Comparison of ENCODE assay signal across 13 cellular contexts in genomic region chr19:49613374-49613773, GRCh38. TPM values are rescaled to one million over a fixed set of nuclear protein-coding genes. Genes with fewer than 3 reads are reported as not detected.
A peak's percentile ranks its signal among the peaks of the same experiment; 100 is the strongest.
DNase-seq lines count a peak whose midpoint lies in the region; ATAC-seq and TF ChIP-seq lines count a peak whose summit lies in the region.
"Had no signal": no experiment of that assay in that cellular context is flagged by ENCODE, and none has a peak within 500 bp of the region (broad histone marks: within the 10 kb centered on the region; RNA-seq: fewer than 3 reads in every experiment).

No MANE protein-coding gene starts in this region.

- no peak for ATAC-seq in GM21723 (IDR thresholded peaks at IDR 0.05; ENCODE audit: unreplicated experiment)
- ATAC-seq in HG02970 (IDR thresholded peaks at IDR 0.05; ENCODE audit: low FRiP score, unreplicated experiment) = no peak
- ATAC-seq: GM23338 had no signal

- TF ChIP-seq CTCF in mesothelial cell of epicardium (IDR thresholded peaks at IDR 0.05; ENCODE audit: unreplicated experiment) (no peak), glutamatergic neuron (IDR thresholded peaks at IDR 0.05; ENCODE audit: partially characterized antibody, unreplicated experiment) (no peak)

- H3K27me3 Mint-ChIP-seq in mesothelial cell of epicardium (ENCODE audit: low read depth) = no peaks in the 10 kb centered on the region
- peaks cover 9% of the 10 kb centered on the region for H3K27me3 Mint-ChIP-seq in glutamatergic neuron (ENCODE audit: unreplicated experiment)

- no peaks in the 10 kb centered on the region for H3K4me1 Mint-ChIP-seq in mesothelial cell of epicardium
- H3K4me1 Mint-ChIP-seq in glutamatergic neuron (ENCODE audit: low read depth, unreplicated experiment) = peaks cover 12% of the 10 kb centered on the region
- H3K4me1 Mint-ChIP-seq: GM23338 had no signal

- DNase-seq in COR-L47 (lab: John Stamatoyannopoulos, UW) = peak; percentile 24
- DNase-seq in LHCN-M2 (ENCODE audit: low read depth) = peak; percentile 83
- peak; percentile 28 for DNase-seq in amniotic epithelial cell (ENCODE audit: low read depth)
- no peak for DNase-seq in mesothelial cell of epicardium (ENCODE audit: low spot score in 2 of 2, unreplicated experiment in 2 of 2)
- DNase-seq in activated naive CD4-positive, alpha-beta T cell treated with Interleukin-2 at 50 U/mL for 16 hours = no peak
- DNase-seq in glutamatergic neuron = no peak
- DNase-seq: activated CD8-positive, alpha-beta memory T cell treated with anti-CD3 and anti-CD28 coated beads for 24 hours; DMS 273 treated with DMSO at 0.1 percent for 48 hours; NCI-H446; ovary had no signal

- no peak overlapping the region for H3K4me3 Mint-ChIP-seq in mesothelial cell of epicardium
- H3K4me3 Mint-ChIP-seq in glutamatergic neuron (ENCODE audit: unreplicated experiment) = no peak overlapping the region
- H3K4me3 Mint-ChIP-seq: GM23338 had no signal

- H3K9me3 Mint-ChIP-seq in mesothelial cell of epicardium = no peaks in the 10 kb centered on the region
- no peaks in the 10 kb centered on the region for H3K9me3 Mint-ChIP-seq in glutamatergic neuron (ENCODE audit: unreplicated experiment)
- H3K9me3 Mint-ChIP-seq: GM23338 had no signal

- peak overlapping the region; percentile 19 for H3K27ac Mint-ChIP-seq in mesothelial cell of epicardium
- H3K27ac Mint-ChIP-seq in glutamatergic neuron (ENCODE audit: unreplicated experiment) = no peak overlapping the region
- H3K27ac Mint-ChIP-seq: GM23338 had no signal

- H3K36me3 Mint-ChIP-seq in mesothelial cell of epicardium (peaks cover 40% of the 10 kb centered on the region), glutamatergic neuron (ENCODE audit: unreplicated experiment) (no peaks in the 10 kb centered on the region)

RNA-seq across cellular contexts. Expression of gene PRR12, which starts 22.4 kb away (rescaled TPM):
- total RNA-seq in LHCN-M2 (2014; rRNA removed) (3.8 and 5.5 TPM in 2 replicates), mesothelial cell of epicardium (53.3 to 58.5 TPM (median 54.2 TPM) in 3 replicates), glutamatergic neuron (ENCODE audit: unreplicated experiment) (39.2 TPM)
- 9.0 TPM for polyA plus RNA-seq in LHCN-M2 (2012)

RNA-seq across cellular contexts. Expression of gene RRAS, which starts 26.6 kb away (rescaled TPM):
- total RNA-seq in LHCN-M2 (2014; rRNA removed) (61.3 and 65.3 TPM in 2 replicates), mesothelial cell of epicardium (26.0 to 28.6 TPM (median 26.9 TPM) in 3 replicates), glutamatergic neuron (ENCODE audit: unreplicated experiment) (4.7 TPM)
- polyA plus RNA-seq in LHCN-M2 (2012) = 228 TPM

RNA-seq across cellular contexts. Expression of gene SCAF1, which starts 28.6 kb away (rescaled TPM):
- total RNA-seq in LHCN-M2 (2014; rRNA removed) = 23.9 and 24.8 TPM in 2 replicates
- 44.4 TPM for polyA plus RNA-seq in LHCN-M2 (2012)
- 87.3 to 89.9 TPM (median 88.9 TPM) in 3 replicates for total RNA-seq in mesothelial cell of epicardium
- total RNA-seq in glutamatergic neuron (ENCODE audit: unreplicated experiment) = 84.4 TPM

RNA-seq across cellular contexts. Expression of gene PRRG2, which starts 32.3 kb away (rescaled TPM):
- total RNA-seq in LHCN-M2 (2014; rRNA removed) = 0.29 and 0.38 TPM in 2 replicates
- polyA plus RNA-seq in LHCN-M2 (2012) = 0.11 TPM
- total RNA-seq in mesothelial cell of epicardium = 0.87 to 1.4 TPM (median 1.1 TPM) in 3 replicates
- total RNA-seq in glutamatergic neuron (ENCODE audit: unreplicated experiment) = 0.29 TPM

RNA-seq across cellular contexts. Expression of gene NOSIP, which starts 33.0 kb away (rescaled TPM):
- total RNA-seq in LHCN-M2 (2014; rRNA removed) (75.2 and 76.8 TPM in 2 replicates), mesothelial cell of epicardium (53.3 to 60.7 TPM (median 60.1 TPM) in 3 replicates), glutamatergic neuron (ENCODE audit: unreplicated experiment) (94.4 TPM)
- polyA plus RNA-seq in LHCN-M2 (2012) = 116 TPM

Comparison
In these comparisons a context has a peak if more than half of its experiments do, and no peak if none do; other contexts are left out.
1. DNase-seq: peak in COR-L47 (single experiment), LHCN-M2 (single experiment) and amniotic epithelial cell (single experiment); none in mesothelial cell of epicardium (0 of 2), activated naive CD4-positive, alpha-beta T cell treated with Interleukin-2 at 50 U/mL for 16 hours (single experiment) and glutamatergic neuron (single experiment).